Comparison of ENCODE assay signal across 8 cellular contexts in the genomic region with DNA sequence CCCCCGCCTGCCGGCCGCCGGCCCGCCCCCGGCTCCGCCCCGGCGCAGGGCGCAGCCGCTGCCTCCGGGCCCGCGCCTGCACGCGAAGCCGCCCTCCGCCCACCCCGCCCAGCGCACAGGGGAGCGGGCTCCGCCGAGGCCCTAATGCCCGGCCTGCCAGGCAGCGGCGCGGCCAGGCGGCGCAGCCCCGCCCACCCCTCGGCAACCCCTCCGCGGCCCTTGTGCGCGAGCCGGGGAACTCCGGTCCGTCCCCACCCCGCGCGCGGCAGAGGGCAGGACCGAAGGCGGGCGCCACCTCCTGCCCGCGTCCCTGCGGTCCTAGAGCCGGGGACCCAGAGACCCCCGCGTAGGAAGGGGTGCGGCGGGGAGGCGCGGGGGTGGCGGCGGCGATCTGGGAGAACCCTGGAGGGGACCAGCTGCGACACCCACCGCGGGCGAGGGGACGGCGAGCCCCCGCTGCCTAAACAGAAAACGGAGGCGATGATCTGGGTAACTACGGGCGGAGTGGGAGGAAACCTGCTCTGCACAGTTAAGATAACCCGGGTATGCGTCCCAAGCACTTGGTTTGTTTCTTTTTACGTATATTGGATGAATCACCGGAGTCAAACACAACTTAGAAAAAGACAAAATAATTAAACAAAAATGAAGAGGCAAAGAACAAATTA. TPM values are rescaled to one million over a fixed set of nuclear protein-coding genes. Genes with fewer than 3 reads are reported as not detected.
DNase-seq lines count a peak whose midpoint lies in the region; ATAC-seq and TF ChIP-seq lines count a peak whose summit lies in the region.

No MANE protein-coding gene starts in this region.

- H3K27me3 ChIP-seq in BLaER1 (no peaks in the 10 kb centered on the region), liver (ENCODE audit: control insufficient read depth in 4 of 4, insufficient read depth in 4 of 4, low read length in 3 of 4) (no peaks in the 10 kb centered on the region)

- H3K9me3 ChIP-seq in BLaER1 (no peaks in the 10 kb centered on the region), liver (ENCODE audit: control insufficient read depth in 4 of 4, low read length in 3 of 4) (no peaks in the 10 kb centered on the region)

- peak overlapping the region; percentile 87 for H3K9ac ChIP-seq in BLaER1
- peak overlapping the region; percentile 82 to 88 for H3K9ac ChIP-seq in liver (ENCODE audit: low read depth in 1 of 2, low read length in 2 of 2)

- peak in 1 of 2 donors; percentile 47 for TF ChIP-seq RAD21 in liver (IDR thresholded peaks at IDR 0.05)

- under 1% methylated on average over 73 of the region's 73 CpGs for WGBS in liver

- ATAC-seq in HG03354 (IDR thresholded peaks at IDR 0.05; ENCODE audit: poor library complexity, severe bottlenecking, unreplicated experiment): peak; percentile 75

- peak; percentile 88 for DNase-seq in NCI-H526 treated with DMSO at 0.1 percent for 48 hours (lab: John Stamatoyannopoulos, UW)
- DNase-seq in activated CD4-positive, alpha-beta T cell treated with anti-CD3 and anti-CD28 coated beads, Interleukin-2, amount 50 U/mL, for 24 hours (ENCODE audit: low read depth in 1 of 2, low spot score in 1 of 2): peak; percentile 69 to 80
- peak; percentile 89 for DNase-seq in dedifferentiated amniotic fluid mesenchymal stem cell (ENCODE audit: extremely low spot score)
- DNase-seq in stimulated activated CD4-positive, alpha-beta T cell treated with anti-CD3 and anti-CD28 coated beads, Interleukin-4, amount 100 ng/mL, for 1 hour: peak; percentile 89

- peak overlapping the region; percentile 83 for H3K4me3 ChIP-seq in BLaER1
- peak overlapping the region in 2 of 3 donors; percentile 76 to 92 for H3K4me3 ChIP-seq in liver (ENCODE audit: low read depth in 1 of 3, low read length in 3 of 3)

- H3K36me3 ChIP-seq in BLaER1: no peaks in the 10 kb centered on the region
- H3K36me3 ChIP-seq in liver (ENCODE audit: control insufficient read depth in 4 of 4, insufficient read depth in 3 of 4, low read depth in 1 of 4, low read length in 3 of 4): no peaks in the 10 kb centered on the region

- peak; percentile 46 for TF ChIP-seq POLR2A in GM19099 (IDR thresholded peaks at IDR 0.05; ENCODE audit: extremely low read depth, insufficient read length, low read depth)

- H3K27ac ChIP-seq in BLaER1 (peak overlapping the region; percentile 83), liver (ENCODE audit: low read depth in 1 of 2, low read length in 2 of 2) (peak overlapping the region; percentile 97 to 99)

- TF ChIP-seq CTCF in liver (IDR thresholded peaks at IDR 0.05; ENCODE audit: low read depth, low read length, missing input control): no peak

- H3K4me2 ChIP-seq in BLaER1: peak overlapping the region; percentile 86

- peaks cover 38% of the 10 kb centered on the region for H4K20me1 ChIP-seq in BLaER1

- peaks cover 36% of the 10 kb centered on the region for H3K4me1 ChIP-seq in BLaER1
- H3K4me1 ChIP-seq in liver (ENCODE audit: control insufficient read depth in 4 of 4, insufficient read depth in 4 of 4, low read length in 3 of 4): peaks cover 0 to 29% (median 20%) of the 10 kb centered on the region in 4 donors

TF ChIP-seq in liver, 16 proteins besides CTCF, POLR2A, EP300 and RAD21:
- no peak for TF ChIP-seq HNF4G (IDR thresholded peaks at IDR 0.05)
- TF ChIP-seq, protein P1, sequence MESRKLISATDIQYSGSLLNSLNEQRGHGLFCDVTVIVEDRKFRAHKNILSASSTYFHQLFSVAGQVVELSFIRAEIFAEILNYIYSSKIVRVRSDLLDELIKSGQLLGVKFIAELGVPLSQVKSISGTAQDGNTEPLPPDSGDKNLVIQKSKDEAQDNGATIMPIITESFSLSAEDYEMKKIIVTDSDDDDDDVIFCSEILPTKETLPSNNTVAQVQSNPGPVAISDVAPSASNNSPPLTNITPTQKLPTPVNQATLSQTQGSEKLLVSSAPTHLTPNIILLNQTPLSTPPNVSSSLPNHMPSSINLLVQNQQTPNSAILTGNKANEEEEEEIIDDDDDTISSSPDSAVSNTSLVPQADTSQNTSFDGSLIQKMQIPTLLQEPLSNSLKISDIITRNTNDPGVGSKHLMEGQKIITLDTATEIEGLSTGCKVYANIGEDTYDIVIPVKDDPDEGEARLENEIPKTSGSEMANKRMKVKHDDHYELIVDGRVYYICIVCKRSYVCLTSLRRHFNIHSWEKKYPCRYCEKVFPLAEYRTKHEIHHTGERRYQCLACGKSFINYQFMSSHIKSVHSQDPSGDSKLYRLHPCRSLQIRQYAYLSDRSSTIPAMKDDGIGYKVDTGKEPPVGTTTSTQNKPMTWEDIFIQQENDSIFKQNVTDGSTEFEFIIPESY (IDR thresholded peaks at IDR 0.05): no peak
- no peak for TF ChIP-seq FOXA2 (IDR thresholded peaks at IDR 0.05)
- no peak for TF ChIP-seq YY1 (IDR thresholded peaks at IDR 0.05)
- TF ChIP-seq TAF1 (conservative IDR thresholded peaks at IDR 0.05): no peak
- TF ChIP-seq FOXA1 (IDR thresholded peaks at IDR 0.05): no peak
- TF ChIP-seq, protein P2, sequence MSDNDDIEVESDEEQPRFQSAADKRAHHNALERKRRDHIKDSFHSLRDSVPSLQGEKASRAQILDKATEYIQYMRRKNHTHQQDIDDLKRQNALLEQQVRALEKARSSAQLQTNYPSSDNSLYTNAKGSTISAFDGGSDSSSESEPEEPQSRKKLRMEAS (IDR thresholded peaks at IDR 0.05): no peak
- TF ChIP-seq, protein P3, sequence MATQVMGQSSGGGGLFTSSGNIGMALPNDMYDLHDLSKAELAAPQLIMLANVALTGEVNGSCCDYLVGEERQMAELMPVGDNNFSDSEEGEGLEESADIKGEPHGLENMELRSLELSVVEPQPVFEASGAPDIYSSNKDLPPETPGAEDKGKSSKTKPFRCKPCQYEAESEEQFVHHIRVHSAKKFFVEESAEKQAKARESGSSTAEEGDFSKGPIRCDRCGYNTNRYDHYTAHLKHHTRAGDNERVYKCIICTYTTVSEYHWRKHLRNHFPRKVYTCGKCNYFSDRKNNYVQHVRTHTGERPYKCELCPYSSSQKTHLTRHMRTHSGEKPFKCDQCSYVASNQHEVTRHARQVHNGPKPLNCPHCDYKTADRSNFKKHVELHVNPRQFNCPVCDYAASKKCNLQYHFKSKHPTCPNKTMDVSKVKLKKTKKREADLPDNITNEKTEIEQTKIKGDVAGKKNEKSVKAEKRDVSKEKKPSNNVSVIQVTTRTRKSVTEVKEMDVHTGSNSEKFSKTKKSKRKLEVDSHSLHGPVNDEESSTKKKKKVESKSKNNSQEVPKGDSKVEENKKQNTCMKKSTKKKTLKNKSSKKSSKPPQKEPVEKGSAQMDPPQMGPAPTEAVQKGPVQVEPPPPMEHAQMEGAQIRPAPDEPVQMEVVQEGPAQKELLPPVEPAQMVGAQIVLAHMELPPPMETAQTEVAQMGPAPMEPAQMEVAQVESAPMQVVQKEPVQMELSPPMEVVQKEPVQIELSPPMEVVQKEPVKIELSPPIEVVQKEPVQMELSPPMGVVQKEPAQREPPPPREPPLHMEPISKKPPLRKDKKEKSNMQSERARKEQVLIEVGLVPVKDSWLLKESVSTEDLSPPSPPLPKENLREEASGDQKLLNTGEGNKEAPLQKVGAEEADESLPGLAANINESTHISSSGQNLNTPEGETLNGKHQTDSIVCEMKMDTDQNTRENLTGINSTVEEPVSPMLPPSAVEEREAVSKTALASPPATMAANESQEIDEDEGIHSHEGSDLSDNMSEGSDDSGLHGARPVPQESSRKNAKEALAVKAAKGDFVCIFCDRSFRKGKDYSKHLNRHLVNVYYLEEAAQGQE (IDR thresholded peaks at IDR 0.05): no peak
- no peak for TF ChIP-seq SP1 (IDR thresholded peaks at IDR 0.05)
- TF ChIP-seq, protein P4, sequence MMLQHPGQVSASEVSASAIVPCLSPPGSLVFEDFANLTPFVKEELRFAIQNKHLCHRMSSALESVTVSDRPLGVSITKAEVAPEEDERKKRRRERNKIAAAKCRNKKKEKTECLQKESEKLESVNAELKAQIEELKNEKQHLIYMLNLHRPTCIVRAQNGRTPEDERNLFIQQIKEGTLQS (IDR thresholded peaks at IDR 0.05): no peak
- TF ChIP-seq JUND (IDR thresholded peaks at IDR 0.05): no peak
- no peak for TF ChIP-seq RXRA (IDR thresholded peaks at IDR 0.05)
- no peak for TF ChIP-seq NR2F2 (IDR thresholded peaks at IDR 0.05)
- TF ChIP-seq HNF4A (conservative IDR thresholded peaks at IDR 0.05): no peak
- TF ChIP-seq GABPA (IDR thresholded peaks at IDR 0.05 in 1 of 2, conservative IDR thresholded peaks at IDR 0.05 in 1 of 2): no peak
- no peak for TF ChIP-seq EGR1 (IDR thresholded peaks at IDR 0.05; ENCODE audit: low read depth in 2 of 2)

RNA-seq across cellular contexts. Expression of a gene that starts 0.4 kb away (rescaled TPM):
- total RNA-seq in liver: 10 to 100 TPM; 17.2 to 43.7 TPM
- 1 to 10 TPM; 5.7 to 6.6 TPM for polyA plus RNA-seq in liver

Comparison
In these comparisons a context has a peak if more than half of its experiments do, and no peak if none do; other contexts are left out.
1. Peak in every context shown above with its lines: DNase-seq, ATAC-seq, H3K4me3 ChIP-seq and H3K27ac ChIP-seq.